ENCODE assay signal across 8 cellular contexts in the genomic region with DNA sequence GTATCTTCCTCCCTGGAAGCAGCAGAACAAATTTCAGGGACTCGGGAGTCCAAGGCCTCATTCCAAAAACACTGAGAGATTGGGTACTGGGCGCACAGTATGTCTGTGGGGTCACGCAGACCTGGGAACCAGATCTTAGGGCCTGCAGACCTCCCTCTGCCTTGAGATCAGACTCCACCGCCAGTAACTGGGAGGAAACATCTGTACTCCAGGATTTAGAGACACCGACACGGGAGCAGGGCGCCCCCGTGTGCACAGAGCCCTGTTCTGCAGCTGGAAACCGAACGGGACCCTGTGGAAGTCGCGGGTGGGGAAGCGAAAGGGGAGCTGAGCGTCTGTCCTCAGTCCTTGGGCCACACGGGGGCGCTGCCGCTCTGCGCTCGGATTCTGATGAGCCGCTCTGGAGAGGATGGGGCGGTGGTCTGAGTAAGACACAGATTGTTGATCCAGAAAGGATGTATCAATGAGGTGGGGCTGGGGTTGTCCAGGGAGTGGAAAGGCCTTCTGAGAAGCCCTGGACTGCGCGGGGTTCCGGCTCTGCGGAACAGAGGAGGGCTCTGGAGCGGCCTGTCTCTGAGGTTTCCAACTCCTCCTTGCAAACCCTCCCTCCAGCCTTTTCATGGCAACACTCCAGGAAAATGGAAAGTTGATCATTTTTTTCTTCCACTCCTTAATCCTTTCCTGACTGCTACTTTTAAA. TPM values are rescaled to one million over a fixed set of nuclear protein-coding genes. Genes with fewer than 3 reads are reported as not detected.
DNase-seq lines count a peak whose midpoint lies in the region; ATAC-seq, FAIRE-seq and TF ChIP-seq lines count a peak whose summit lies in the region.
"Not testable (repeated sequence)": the region's sequence is repeated elsewhere in the genome, so short reads cannot be mapped to it uniquely, and the experiment has no call there.

No MANE protein-coding gene starts in this region.

- not testable (repeated sequence) for H3K4me3 ChIP-seq in endothelial cell of umbilical vein (replicated peaks in 1 of 3; ENCODE audit: insufficient read depth in 1 of 3, low read depth in 1 of 3, low read length in 3 of 3); lung

- H3K36me3 ChIP-seq in endothelial cell of umbilical vein (ENCODE audit: control insufficient read depth in 2 of 2, extremely low read depth in 1 of 2, insufficient read depth in 2 of 2, low read length in 2 of 2); lung (ENCODE audit: control insufficient read depth in 2 of 2, insufficient read depth in 2 of 2, low read length in 2 of 2): not testable (repeated sequence)

- H3K4me3 Mint-ChIP-seq in activated T-cell treated with anti-CD3 and anti-CD28 coated beads, Interleukin-2, amount 50 U/mL, for 72 hours: peak overlapping the region; percentile 71 to 72

- not testable (repeated sequence) for H3K27ac Mint-ChIP-seq in activated T-cell treated with anti-CD3 and anti-CD28 coated beads, Interleukin-2, amount 50 U/mL, for 72 hours

- WGBS in lung, 2 donors: 4 to 10% methylated on average over 24 to 26 of the region's 26 CpGs

- intact Hi-C loops in endothelial cell of umbilical vein (cut with micrococcal nuclease): loop anchor here (1.0 kb wide), 3 partner anchors 29 to 96 kb away; no protein-coding TSS in a partner anchor

- H3K27ac ChIP-seq in endothelial cell of umbilical vein (ENCODE audit: insufficient read depth, low read depth, low read length); lung (ENCODE audit: low read depth in 1 of 2, low read length in 1 of 2): not testable (repeated sequence)

- POLR2A ChIA-PET in endothelial cell of umbilical vein (lab: Charles Lee): not testable (repeated sequence)

- H3K27me3 Mint-ChIP-seq in activated T-cell treated with anti-CD3 and anti-CD28 coated beads, Interleukin-2, amount 50 U/mL, for 72 hours (ENCODE audit: low read depth): peaks cover 82% of the 10 kb centered on the region

- not testable (repeated sequence) for H3K79me2 ChIP-seq in endothelial cell of umbilical vein (ENCODE audit: control insufficient read depth, insufficient read depth, low read length)

- H3K9me3 Mint-ChIP-seq in activated T-cell treated with anti-CD3 and anti-CD28 coated beads, Interleukin-2, amount 50 U/mL, for 72 hours: not testable (repeated sequence)

- not testable (repeated sequence) for H3K9ac ChIP-seq in endothelial cell of umbilical vein (replicated peaks; ENCODE audit: extremely low read depth, insufficient read depth, low read length)

- TF ChIP-seq CTCF in AG09319 (IDR thresholded peaks at IDR 0.05; ENCODE audit: low read depth, low read length) (peak; percentile 94), endothelial cell of umbilical vein (IDR thresholded peaks at IDR 0.05; ENCODE audit: extremely low read depth in 1 of 2, insufficient read depth in 1 of 2, low read depth in 1 of 2, low read length in 2 of 2) (peak; percentile 96), lung (IDR thresholded peaks at IDR 0.05; ENCODE audit: control extremely low read depth, extremely low read depth) (peak; percentile 41)

- not testable (repeated sequence) for H3K36me3 Mint-ChIP-seq in activated T-cell treated with anti-CD3 and anti-CD28 coated beads, Interleukin-2, amount 50 U/mL, for 72 hours (ENCODE audit: insufficient read depth in 2 of 2)

- H2AFZ ChIP-seq in endothelial cell of umbilical vein (ENCODE audit: low read depth, low read length): not testable (repeated sequence)

- not testable (repeated sequence) for BruUV-seq in endothelial cell of umbilical vein (replicated peaks; lab: Mats Ljungman, UMichigan)

- FAIRE-seq in GM19239 (lab: Jason Lieb, UNC) (peak; percentile 86), endothelial cell of umbilical vein (lab: Jason Lieb, UNC) (peak; percentile 94)

- H3K4me2 ChIP-seq in endothelial cell of umbilical vein (ENCODE audit: insufficient read depth, low read length): not testable (repeated sequence)

- DNase-seq in AG09319 (ENCODE audit: extremely low read depth, low read depth): peak; percentile 53
- peak; percentile 69 for DNase-seq in GM19239 (ENCODE audit: insufficient read length, low spot score)
- DNase-seq in NCI-H1417 (lab: John Stamatoyannopoulos, UW): peak; percentile 55 to 66 (median 55)
- peak; percentile 72 for DNase-seq in SK-N-DZ (ENCODE audit: low spot score)
- peak; percentile 85 to 89 for DNase-seq in activated T-cell treated with anti-CD3 and anti-CD28 coated beads, Interleukin-2, amount 50 U/mL, for 72 hours
- peak; percentile 93 for DNase-seq in endothelial cell of umbilical vein (ENCODE audit: low read depth, low spot score)
- peak; percentile 84 for DNase-seq in lung (ENCODE audit: low spot score)
- DNase-seq in stimulated activated CD4-positive, alpha-beta T cell treated with anti-CD3 and anti-CD28 coated beads, Interleukin-2, amount 100 ng/mL, for 24 hours: peak; percentile 92 to 94

- not testable (repeated sequence) for TF ChIP-seq POLR2A in endothelial cell of umbilical vein (IDR thresholded peaks at IDR 0.05; ENCODE audit: low read depth, low read length)

- H3K9me3 ChIP-seq in endothelial cell of umbilical vein (replicated peaks; ENCODE audit: control insufficient read depth, insufficient read depth, low read length); lung (ENCODE audit: control insufficient read depth in 2 of 2, insufficient read depth in 1 of 2, low read length in 1 of 2): not testable (repeated sequence)

- CTCF ChIA-PET in endothelial cell of umbilical vein (lab: Charles Lee): interaction anchor here (0.6 to 1.9 kb wide), 47 partner anchors 8 to 686 kb away, joined by 3 to 51 read pairs (median 5); partner anchors contain the start of genes ABCF1, DHX16 and MDC1

- H3K4me1 ChIP-seq in endothelial cell of umbilical vein (ENCODE audit: control insufficient read depth, extremely low read depth, insufficient read depth, low read length); lung (ENCODE audit: control insufficient read depth in 2 of 2, insufficient read depth in 2 of 2, low read length in 2 of 2): not testable (repeated sequence)

- H3K9me1 ChIP-seq in endothelial cell of umbilical vein (replicated peaks; ENCODE audit: control insufficient read depth, extremely low read depth, insufficient read depth, low read length): not testable (repeated sequence)

- peak; percentile 88 for ATAC-seq in activated T-cell treated with anti-CD3 and anti-CD28 coated beads, Interleukin-2, amount 50 U/mL, for 72 hours (replicated peaks in 1 of 2)
- peak; percentile 83 for ATAC-seq in lung (ENCODE audit: insufficient read depth, low FRiP score)

- dilution Hi-C loops in endothelial cell of umbilical vein (cut with MboI; ENCODE audit: extremely low pct_ligation_motif_present, low sequenced_read_pairs): not testable (repeated sequence)

- H3K4me1 Mint-ChIP-seq in activated T-cell treated with anti-CD3 and anti-CD28 coated beads, Interleukin-2, amount 50 U/mL, for 72 hours (ENCODE audit: low read depth): peaks cover 39% of the 10 kb centered on the region

- H3K27me3 ChIP-seq in endothelial cell of umbilical vein (ENCODE audit: control insufficient read depth in 2 of 2, insufficient read depth in 2 of 2, low read length in 2 of 2): peaks cover 76 to 87% of the 10 kb centered on the region in 2 experiments
- not testable (repeated sequence) for H3K27me3 ChIP-seq in lung (ENCODE audit: control insufficient read depth, insufficient read depth)

- H4K20me1 ChIP-seq in endothelial cell of umbilical vein (replicated peaks; ENCODE audit: control insufficient read depth, extremely low read depth, insufficient read depth, low read length): not testable (repeated sequence)

TF ChIP-seq in endothelial cell of umbilical vein, 7 proteins besides CTCF, POLR2A, EP300 and RAD21:
- peak; percentile 7 for TF ChIP-seq EZH2 (IDR thresholded peaks at IDR 0.05; ENCODE audit: borderline replicate concordance, low read depth, low read length, severe bottlenecking)

RNA-seq across cellular contexts. Expression of gene HLA-E, which starts 35.7 kb away (rescaled TPM):
- 1.7 and 2.3 TPM in 2 replicates for polyA plus RNA-seq in SK-N-DZ (2014; cell fraction: cytosol; rRNA removed)
- 1.1 and 3.2 TPM in 2 replicates for polyA plus RNA-seq in SK-N-DZ (2014; cell fraction: nucleus; rRNA removed)
- 100 to 1,000 TPM; 713 to 829 TPM for total RNA-seq in activated T-cell treated with anti-CD3 and anti-CD28 coated beads, Interleukin-2, amount 50 U/mL, for 72 hours
- 249 and 271 TPM in 2 replicates for total RNA-seq in endothelial cell of umbilical vein
- polyA plus RNA-seq in endothelial cell of umbilical vein: 277 and 298 TPM in 2 replicates
- polyA plus RNA-seq in endothelial cell of umbilical vein (2011; cell fraction: cytosol; rRNA removed): 254 and 295 TPM in 2 replicates
- polyA plus RNA-seq in endothelial cell of umbilical vein (2011; cell fraction: nucleus; rRNA removed): 225 and 229 TPM in 2 replicates
- polyA plus RNA-seq in endothelial cell of umbilical vein (2012): 225 and 308 TPM in 2 replicates
- 251 and 253 TPM in 2 replicates for polyA minus RNA-seq in endothelial cell of umbilical vein
- 24.6 TPM for polyA minus RNA-seq in endothelial cell of umbilical vein (2011; cell fraction: cytosol; rRNA and poly(A)+ RNA removed)
- 74.0 and 113 TPM in 2 replicates for polyA minus RNA-seq in endothelial cell of umbilical vein (2011; cell fraction: nucleus; rRNA and poly(A)+ RNA removed)
- total RNA-seq in lung: 100 to 1,000 TPM; 502 to 611 TPM
- 1,000 to 10,000 TPM in 1 of 2 donors, 100 to 1,000 TPM in 1; 618 to 1,209 TPM for polyA plus RNA-seq in lung

Comparison
In these comparisons a context has a peak if more than half of its experiments do, and no peak if none do; other contexts are left out.
1. CTCF ChIP-seq: peak in every context shown above with its lines; median percentile 96 in endothelial cell of umbilical vein; 94 in AG09319; 41 in lung.